In genomic region chr1:40886318-40887011, GRCh38 we compare ENCODE assay signal across 16 cellular contexts. TPM values are rescaled to one million over a fixed set of nuclear protein-coding genes. Genes with fewer than 3 reads are reported as not detected.
A peak's percentile ranks its signal among the peaks of the same experiment; 100 is the strongest.
DNase-seq lines count a peak whose midpoint lies in the region; ATAC-seq and TF ChIP-seq lines count a peak whose summit lies in the region.
"Had no signal": no experiment of that assay in that cellular context is flagged by ENCODE, and none has a peak within 500 bp of the region (broad histone marks: within the 10 kb centered on the region; RNA-seq: fewer than 3 reads in every experiment).

No MANE protein-coding gene starts in this region.

- H3K27me3 ChIP-seq in HCT116 (ENCODE audit: insufficient read depth, low read length): no peaks in the 10 kb centered on the region
- H3K27me3 ChIP-seq in naive thymus-derived CD4-positive, alpha-beta T cell (ENCODE audit: control insufficient read depth in 2 of 2, insufficient read depth in 2 of 2, low read length in 2 of 2): peaks cover 0 to 8% of the 10 kb centered on the region in 2 donors
- H3K27me3 ChIP-seq: SJCRH30 had no signal

- H3K27ac Mint-ChIP-seq in endothelial cell (ENCODE audit: unreplicated experiment) (peak overlapping the region; percentile 11), progenitor cell of endocrine pancreas (peak overlapping the region; percentile 43)
- no peak overlapping the region for H3K27ac Mint-ChIP-seq in naive thymus-derived CD4-positive, alpha-beta T cell

- no peak overlapping the region for H3K27ac ChIP-seq in HCT116 (ENCODE audit: low read depth, low read length)
- H3K27ac ChIP-seq in VCaP: peak overlapping the region; percentile 21
- H3K27ac ChIP-seq in naive thymus-derived CD4-positive, alpha-beta T cell (ENCODE audit: low read depth, low read length): no peak overlapping the region
- H3K27ac ChIP-seq: SJCRH30 had no signal

- peaks cover 13% of the 10 kb centered on the region for H3K27me3 Mint-ChIP-seq in endothelial cell (ENCODE audit: unreplicated experiment)
- H3K27me3 Mint-ChIP-seq in progenitor cell of endocrine pancreas: peaks cover 41% of the 10 kb centered on the region
- H3K27me3 Mint-ChIP-seq in naive thymus-derived CD4-positive, alpha-beta T cell: peaks cover 51 to 72% (median 52%) of the 10 kb centered on the region in 5 donors

- DNase-seq in HCT116 (ENCODE audit: low read depth, low spot score): no peak
- DNase-seq in endothelial cell (ENCODE audit: low spot score): no peak
- no peak for DNase-seq in progenitor cell of endocrine pancreas (ENCODE audit: low spot score, unreplicated experiment)
- no peak for DNase-seq in naive thymus-derived CD4-positive, alpha-beta T cell
- DNase-seq in NCI-H1694 treated with DMSO at 0.1 percent for 48 hours (lab: John Stamatoyannopoulos, UW): no peak
- DNase-seq in kidney glomerular epithelial cell (lab: John Stamatoyannopoulos, UW): no peak
- DNase-seq: DMS79, GOT3, Karpas-422, NCI-H1105 treated with DMSO at 0.1 percent for 48 hours, NCI-H1930, NCI-H2171 treated with DMSO at 0.1 percent for 48 hours, NCI-H82, SJCRH30 had no signal

- H3K79me2 ChIP-seq in HCT116 (ENCODE audit: insufficient read depth, low read length): no peaks in the 10 kb centered on the region

- no peaks in the 10 kb centered on the region for H4K20me1 ChIP-seq in HCT116 (ENCODE audit: insufficient read depth)

- H3K9ac ChIP-seq in HCT116 (ENCODE audit: low read length): no peak overlapping the region

- ATAC-seq in HCT116 (no peak), HG02642 (IDR thresholded peaks at IDR 0.05; ENCODE audit: poor library complexity, unreplicated experiment) (no peak)
- no peak for ATAC-seq in naive thymus-derived CD4-positive, alpha-beta T cell

- CTCF ChIA-PET in HCT116 (lab: Charles Lee): no interaction called here
- CTCF ChIA-PET in naive thymus-derived CD4-positive, alpha-beta T cell (lab: Charles Lee): interaction anchor here (0.6 kb wide), 1 partner anchor 657 kb away, joined by 4 read pairs; no protein-coding TSS in a partner anchor

- H2AFZ ChIP-seq in HCT116 (ENCODE audit: low read depth, low read length, poor library complexity, severe bottlenecking): no peak overlapping the region

- peaks cover 10% of the 10 kb centered on the region for H3K4me1 Mint-ChIP-seq in endothelial cell (ENCODE audit: unreplicated experiment)
- H3K4me1 Mint-ChIP-seq in progenitor cell of endocrine pancreas (ENCODE audit: low read depth): no peaks in the 10 kb centered on the region
- H3K4me1 Mint-ChIP-seq in naive thymus-derived CD4-positive, alpha-beta T cell: peaks cover 0 to 14% (median 5%) of the 10 kb centered on the region in 7 donors

- no peaks in the 10 kb centered on the region for H3K9me3 ChIP-seq in HCT116 (ENCODE audit: control insufficient read depth in 1 of 2, insufficient read depth in 1 of 2, low read depth in 1 of 2, low read length in 2 of 2)
- no peaks in the 10 kb centered on the region for H3K9me3 ChIP-seq in naive thymus-derived CD4-positive, alpha-beta T cell (ENCODE audit: control insufficient read depth in 2 of 3, low read length in 3 of 3)
- H3K9me3 ChIP-seq: SJCRH30 had no signal

- H3K4me1 ChIP-seq in HCT116 (ENCODE audit: control insufficient read depth in 1 of 2, insufficient read depth in 2 of 2, low read length in 2 of 2): peaks cover 2 to 33% of the 10 kb centered on the region in 2 experiments; a peak in 3 of 4 replicates
- no peaks in the 10 kb centered on the region for H3K4me1 ChIP-seq in naive thymus-derived CD4-positive, alpha-beta T cell (ENCODE audit: control insufficient read depth in 2 of 2, insufficient read depth in 2 of 2, low read length in 2 of 2)
- H3K4me1 ChIP-seq: SJCRH30 had no signal

- no peak for TF ChIP-seq CTCF in HCT116 (IDR thresholded peaks at IDR 0.05 in 2 of 3, conservative IDR thresholded peaks at IDR 0.05 in 1 of 3; ENCODE audit: borderline replicate concordance in 1 of 3, insufficient read depth in 1 of 3, low read depth in 2 of 3, low read length in 2 of 3)
- no peak for TF ChIP-seq CTCF in VCaP (conservative IDR thresholded peaks at IDR 0.05)
- no peak for TF ChIP-seq CTCF in endothelial cell (IDR thresholded peaks at IDR 0.05; ENCODE audit: unreplicated experiment)
- TF ChIP-seq CTCF in progenitor cell of endocrine pancreas (IDR thresholded peaks at IDR 0.05; ENCODE audit: unreplicated experiment): no peak

- no TSS peak for BruUV-seq in HCT116 (replicated peaks; lab: Mats Ljungman, UMichigan)

- H3K4me2 ChIP-seq in HCT116 (ENCODE audit: low read length): peak overlapping the region; percentile 22

- no peak for TF ChIP-seq RAD21 in HCT116 (IDR thresholded peaks at IDR 0.05; ENCODE audit: low read depth)

- RAD21 ChIA-PET in HCT116 (lab: Charles Lee; ENCODE audit: low non-redundant PET in 1 of 2, low total read pairs in 2 of 2, uncharacterized antibody in 2 of 2, unreplicated experiment in 2 of 2): no interaction called here

- intact Hi-C loops in HCT116 (cut with micrococcal nuclease): no loop called here
- intact Hi-C loops in naive thymus-derived CD4-positive, alpha-beta T cell (cut with micrococcal nuclease): no loop called here

- H3K9me3 Mint-ChIP-seq in endothelial cell (ENCODE audit: unreplicated experiment): no peaks in the 10 kb centered on the region
- H3K9me3 Mint-ChIP-seq in progenitor cell of endocrine pancreas (ENCODE audit: low read depth): no peaks in the 10 kb centered on the region
- peaks cover 0 to 7% (median 1%) of the 10 kb centered on the region in 11 donors for H3K9me3 Mint-ChIP-seq in naive thymus-derived CD4-positive, alpha-beta T cell

- H3K4me3 Mint-ChIP-seq in endothelial cell (ENCODE audit: unreplicated experiment): no peak overlapping the region
- no peak overlapping the region for H3K4me3 Mint-ChIP-seq in progenitor cell of endocrine pancreas (ENCODE audit: low read depth)
- H3K4me3 Mint-ChIP-seq in naive thymus-derived CD4-positive, alpha-beta T cell: no peak overlapping the region

- H3K4me3 ChIP-seq in HCT116 (replicated peaks in 1 of 2; ENCODE audit: low read depth in 1 of 2, low read length in 2 of 2): no peak overlapping the region
- H3K4me3 ChIP-seq in naive thymus-derived CD4-positive, alpha-beta T cell (ENCODE audit: low read length): no peak overlapping the region
- H3K4me3 ChIP-seq: SJCRH30 had no signal

- peaks cover 4% of the 10 kb centered on the region for H3K36me3 Mint-ChIP-seq in endothelial cell (ENCODE audit: low read depth, unreplicated experiment)
- H3K36me3 Mint-ChIP-seq in progenitor cell of endocrine pancreas (ENCODE audit: insufficient read depth): no peaks in the 10 kb centered on the region
- H3K36me3 Mint-ChIP-seq in naive thymus-derived CD4-positive, alpha-beta T cell: peaks cover 0 to 8% (median 5%) of the 10 kb centered on the region in 5 donors

- no peaks in the 10 kb centered on the region for H3K9me2 ChIP-seq in HCT116 (ENCODE audit: insufficient read depth)

- no peaks in the 10 kb centered on the region for H3K36me3 ChIP-seq in HCT116 (ENCODE audit: control insufficient read depth in 1 of 2, insufficient read depth in 2 of 2, low read length in 2 of 2)
- H3K36me3 ChIP-seq in naive thymus-derived CD4-positive, alpha-beta T cell (ENCODE audit: control insufficient read depth in 2 of 3, insufficient read depth in 3 of 3, low read length in 3 of 3): no peaks in the 10 kb centered on the region
- H3K36me3 ChIP-seq: SJCRH30 had no signal

- POLR2A ChIA-PET in HCT116 (lab: Charles Lee): interaction anchor here (3.2 kb wide), 1 partner anchor 24 kb away, joined by 7 read pairs; the partner anchor contains the start of gene CITED4
- POLR2A ChIA-PET in naive thymus-derived CD4-positive, alpha-beta T cell (lab: Charles Lee): no interaction called here

- no peak for TF ChIP-seq POLR2A in HCT116 (IDR thresholded peaks at IDR 0.05; ENCODE audit: borderline replicate concordance, extremely low read depth, insufficient read depth, insufficient read length)

TF ChIP-seq in HCT116, 20 proteins besides CTCF, POLR2A, EP300 and RAD21 (continues in another document):
- TF ChIP-seq EGR1 (IDR thresholded peaks at IDR 0.05; ENCODE audit: low read depth) (no peak), POLR2AphosphoS5 (IDR thresholded peaks at IDR 0.05; ENCODE audit: low read depth, low read length) (no peak), SIN3A (IDR thresholded peaks at IDR 0.05; ENCODE audit: low read depth) (no peak), JUND (IDR thresholded peaks at IDR 0.05) (no peak), SRF (IDR thresholded peaks at IDR 0.05; ENCODE audit: low read depth) (no peak), ZFX (IDR thresholded peaks at IDR 0.05) (no peak), TCF7L2 (IDR thresholded peaks at IDR 0.05; ENCODE audit: borderline replicate concordance, extremely low read depth, insufficient read depth, insufficient read length) (no peak), EZH2 (IDR thresholded peaks at IDR 0.05) (no peak)
- TF ChIP-seq, protein P1, sequence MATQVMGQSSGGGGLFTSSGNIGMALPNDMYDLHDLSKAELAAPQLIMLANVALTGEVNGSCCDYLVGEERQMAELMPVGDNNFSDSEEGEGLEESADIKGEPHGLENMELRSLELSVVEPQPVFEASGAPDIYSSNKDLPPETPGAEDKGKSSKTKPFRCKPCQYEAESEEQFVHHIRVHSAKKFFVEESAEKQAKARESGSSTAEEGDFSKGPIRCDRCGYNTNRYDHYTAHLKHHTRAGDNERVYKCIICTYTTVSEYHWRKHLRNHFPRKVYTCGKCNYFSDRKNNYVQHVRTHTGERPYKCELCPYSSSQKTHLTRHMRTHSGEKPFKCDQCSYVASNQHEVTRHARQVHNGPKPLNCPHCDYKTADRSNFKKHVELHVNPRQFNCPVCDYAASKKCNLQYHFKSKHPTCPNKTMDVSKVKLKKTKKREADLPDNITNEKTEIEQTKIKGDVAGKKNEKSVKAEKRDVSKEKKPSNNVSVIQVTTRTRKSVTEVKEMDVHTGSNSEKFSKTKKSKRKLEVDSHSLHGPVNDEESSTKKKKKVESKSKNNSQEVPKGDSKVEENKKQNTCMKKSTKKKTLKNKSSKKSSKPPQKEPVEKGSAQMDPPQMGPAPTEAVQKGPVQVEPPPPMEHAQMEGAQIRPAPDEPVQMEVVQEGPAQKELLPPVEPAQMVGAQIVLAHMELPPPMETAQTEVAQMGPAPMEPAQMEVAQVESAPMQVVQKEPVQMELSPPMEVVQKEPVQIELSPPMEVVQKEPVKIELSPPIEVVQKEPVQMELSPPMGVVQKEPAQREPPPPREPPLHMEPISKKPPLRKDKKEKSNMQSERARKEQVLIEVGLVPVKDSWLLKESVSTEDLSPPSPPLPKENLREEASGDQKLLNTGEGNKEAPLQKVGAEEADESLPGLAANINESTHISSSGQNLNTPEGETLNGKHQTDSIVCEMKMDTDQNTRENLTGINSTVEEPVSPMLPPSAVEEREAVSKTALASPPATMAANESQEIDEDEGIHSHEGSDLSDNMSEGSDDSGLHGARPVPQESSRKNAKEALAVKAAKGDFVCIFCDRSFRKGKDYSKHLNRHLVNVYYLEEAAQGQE (IDR thresholded peaks at IDR 0.05; ENCODE audit: low read depth): no peak

RNA-seq across cellular contexts. Expression of gene CITED4, which starts 24.3 kb away (rescaled TPM):
- 7.8 TPM for total RNA-seq in HCT116 (2021; ENCODE audit: unreplicated experiment)
- 4.3 and 6.8 TPM in 2 replicates for polyA plus RNA-seq in HCT116 (2012)
- total RNA-seq in endothelial cell (ENCODE audit: unreplicated experiment): 3.6 TPM
- 27.8 and 30.8 TPM in 2 replicates for total RNA-seq in progenitor cell of endocrine pancreas
- total RNA-seq in naive thymus-derived CD4-positive, alpha-beta T cell: 10 to 100 TPM; 20.5 to 42.8 (median 21.5) TPM
- 10 to 100 TPM; 28.9 to 37.9 TPM for polyA plus RNA-seq in naive thymus-derived CD4-positive, alpha-beta T cell
- total RNA-seq: SJCRH30 had no signal

Comparison
In these comparisons a context has a peak if more than half of its experiments do, and no peak if none do; other contexts are left out.
1. H3K27ac Mint-ChIP-seq: peak in endothelial cell (single experiment) and progenitor cell of endocrine pancreas (single experiment); none in naive thymus-derived CD4-positive, alpha-beta T cell (0 of 9).